In genomic region chr14:73886449-73887115, GRCh38 we compare ENCODE assay signal across 8 cellular contexts. TPM values are rescaled to one million over a fixed set of nuclear protein-coding genes. Genes with fewer than 3 reads are reported as not detected.
DNase-seq lines count a peak whose midpoint lies in the region; ATAC-seq and TF ChIP-seq lines count a peak whose summit lies in the region.

ZNF410 (plus strand) TSS chr14:73886859; CDS start chr14:73892176, 5,317 bp downstream.

- H3K4me3 ChIP-seq in BE2C (ENCODE audit: low read depth, low read length) = peak within 1 kb of the TSS; percentile 98
- peak within 1 kb of the TSS; percentile 91 for H3K4me3 ChIP-seq in colonic mucosa

- H3K9ac ChIP-seq in colonic mucosa (ENCODE audit: low read depth in 2 of 2, low read length in 2 of 2) = peak within 1 kb of the TSS; percentile 78 to 97

- H3K27me3 ChIP-seq in BE2C = no peaks in the 10 kb centered on the region
- no peaks in the 10 kb centered on the region for H3K27me3 ChIP-seq in colonic mucosa
- H3K27me3 ChIP-seq in layer of hippocampus (ENCODE audit: control insufficient read depth, insufficient read depth, low read length) = no peaks in the 10 kb centered on the region

- intact Hi-C loops in colonic mucosa (cut with DNase I) = no loop called here

- H3K36me3 ChIP-seq in BE2C (no peaks in the 10 kb centered on the region), colonic mucosa (no peaks in the 10 kb centered on the region)

- H3K27ac ChIP-seq in colonic mucosa (peak within 1 kb of the TSS; percentile 87), layer of hippocampus (ENCODE audit: low read depth, low read length) (peak within 1 kb of the TSS; percentile 85)

- DNase-seq in BE2C = peak; percentile 95
- peak; percentile 71 for DNase-seq in GM19240 (ENCODE audit: insufficient read length, low spot score)
- peak; percentile 91 to 95 for DNase-seq in NCI-H526 (lab: John Stamatoyannopoulos, UW)
- DNase-seq in activated CD4-positive, alpha-beta T cell treated with anti-CD3 and anti-CD28 coated beads for 48 hours = peak; percentile 96
- DNase-seq in colonic mucosa = peak; percentile 90
- DNase-seq in stimulated activated CD4-positive, alpha-beta T cell treated with anti-CD3 and anti-CD28 coated beads, Interleukin-1b, Interleukin-23, amount 100 ng/mL, for 4 hours (ENCODE audit: low read depth in 2 of 2) = peak; percentile 84 to 89

- TF ChIP-seq CTCF in BE2C (IDR thresholded peaks at IDR 0.05; ENCODE audit: low read depth, low read length) (no peak), colonic mucosa (IDR thresholded peaks at IDR 0.05) (no peak)

- no peaks in the 10 kb centered on the region for H3K9me3 ChIP-seq in BE2C
- H3K9me3 ChIP-seq in colonic mucosa = no peaks in the 10 kb centered on the region

- ATAC-seq in HG03460 (IDR thresholded peaks at IDR 0.05; ENCODE audit: unreplicated experiment) = peak; percentile 93

- H3K4me1 ChIP-seq in BE2C (peaks cover 6% of the 10 kb centered on the region; the same call in 1 of the 2 replicates), colonic mucosa (no peaks in the 10 kb centered on the region)

RNA-seq across cellular contexts. Expression of gene ZNF410, which starts in this region (rescaled TPM):
- 66.0 TPM for polyA plus RNA-seq in BE2C (2012; ENCODE audit: insufficient read depth, insufficient read length, low read depth)
- total RNA-seq in colonic mucosa = 10 to 100 TPM; 37.8 to 38.7 TPM

Comparison
In these comparisons a context has a peak if more than half of its experiments do, and no peak if none do; other contexts are left out.
1. Peak in every context shown above with its lines: DNase-seq, ATAC-seq, H3K4me3 ChIP-seq and H3K27ac ChIP-seq.